In genomic region chr4:80017125-80017854, GRCh38 we compare ENCODE assay signal across 9 cellular contexts. TPM values are rescaled to one million over a fixed set of nuclear protein-coding genes. Genes with fewer than 3 reads are reported as not detected.
DNase-seq lines count a peak whose midpoint lies in the region; ATAC-seq lines count a peak whose summit lies in the region.
"Had no signal": no experiment of that assay in that cellular context is flagged by ENCODE, and none has a peak within 500 bp of the region (broad histone marks: within the 10 kb centered on the region; RNA-seq: fewer than 3 reads in every experiment).

No MANE protein-coding gene starts in this region.

- peak; percentile 7 for DNase-seq in T-helper 2 cell treated with Interferon-gamma antibody and Interleukin-4, amounts not matched to agents 5 μg/mL and 100 μg/mL, for 36 hours (ENCODE audit: low spot score)
- DNase-seq in myocyte (ENCODE audit: low read depth), result peak; percentile 66
- no peak for DNase-seq in NCI-H510A (lab: John Stamatoyannopoulos, UW)
- no peak for DNase-seq in NCI-H1417 (lab: John Stamatoyannopoulos, UW)
- no peak for DNase-seq in stimulated activated CD4-positive, alpha-beta T cell treated with anti-CD3 and anti-CD28 coated beads, Interleukin-15, amount 100 ng/mL, for 24 hours
- DNase-seq in T-helper 9 cell, result no peak

- H3K4me3 Mint-ChIP-seq in T-helper 2 cell treated with Interferon-gamma antibody and Interleukin-4, amounts not matched to agents 5 μg/mL and 100 μg/mL, for 36 hours, result no peak overlapping the region
- H3K4me3 Mint-ChIP-seq: activated naive CD8-positive, alpha-beta T cell had no signal

- peak; percentile 88 for ATAC-seq in GM18502 (IDR thresholded peaks at IDR 0.05; ENCODE audit: poor library complexity, unreplicated experiment)
- peak; percentile 52 for ATAC-seq in HG03108 (IDR thresholded peaks at IDR 0.05; ENCODE audit: unreplicated experiment)

- H3K27ac Mint-ChIP-seq in T-helper 2 cell treated with Interferon-gamma antibody and Interleukin-4, amounts not matched to agents 5 μg/mL and 100 μg/mL, for 36 hours, result no peak overlapping the region
- H3K27ac Mint-ChIP-seq: activated naive CD8-positive, alpha-beta T cell had no signal

- H3K9me3 Mint-ChIP-seq in T-helper 2 cell treated with Interferon-gamma antibody and Interleukin-4, amounts not matched to agents 5 μg/mL and 100 μg/mL, for 36 hours, result peaks cover 3% of the 10 kb centered on the region

- no peaks in the 10 kb centered on the region for H3K27me3 Mint-ChIP-seq in T-helper 2 cell treated with Interferon-gamma antibody and Interleukin-4, amounts not matched to agents 5 μg/mL and 100 μg/mL, for 36 hours (ENCODE audit: low read depth)
- H3K27me3 Mint-ChIP-seq: activated naive CD8-positive, alpha-beta T cell had no signal

- H3K36me3 Mint-ChIP-seq in T-helper 2 cell treated with Interferon-gamma antibody and Interleukin-4, amounts not matched to agents 5 μg/mL and 100 μg/mL, for 36 hours (ENCODE audit: low read depth), result peaks cover 19% of the 10 kb centered on the region

- peaks cover 4% of the 10 kb centered on the region for H3K4me1 Mint-ChIP-seq in T-helper 2 cell treated with Interferon-gamma antibody and Interleukin-4, amounts not matched to agents 5 μg/mL and 100 μg/mL, for 36 hours (ENCODE audit: low read depth)

RNA-seq across cellular contexts. Expression of gene ANTXR2, which starts 55.7 kb away (rescaled TPM):
- 155 and 187 TPM in 2 replicates for total RNA-seq in myocyte
- polyA plus RNA-seq in myocyte (2012), result 114 TPM

Comparison
In these comparisons a context has a peak if more than half of its experiments do, and no peak if none do; other contexts are left out.
1. DNase-seq: peak in T-helper 2 cell treated with Interferon-gamma antibody and Interleukin-4, amounts not matched to agents 5 μg/mL and 100 μg/mL, for 36 hours (single experiment) and myocyte (single experiment); none in NCI-H510A (single experiment), NCI-H1417 (0 of 3), stimulated activated CD4-positive, alpha-beta T cell treated with anti-CD3 and anti-CD28 coated beads, Interleukin-15, amount 100 ng/mL, for 24 hours (single experiment) and T-helper 9 cell (single experiment).